8 cellular contexts compared by ENCODE assay signal in the genomic region with DNA sequence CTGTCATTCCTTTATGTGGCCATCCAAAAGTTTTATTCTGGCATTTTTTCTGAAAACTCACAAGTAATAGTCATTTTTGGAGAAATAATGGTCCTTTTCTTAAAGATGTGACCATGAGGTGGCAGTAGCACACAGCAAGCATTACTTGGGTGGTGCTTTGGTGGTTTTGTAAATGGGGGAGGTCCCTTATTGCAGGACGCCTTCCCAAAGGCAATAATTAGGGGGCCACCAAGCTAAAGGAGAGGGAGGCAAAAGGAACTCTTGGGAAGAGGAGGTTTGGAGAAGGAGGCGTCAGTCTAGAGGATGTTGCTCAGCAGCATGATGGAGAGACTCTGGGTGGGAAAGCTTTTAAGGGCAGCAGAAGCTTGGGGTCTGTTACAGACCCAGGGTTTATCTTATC.
DNase-seq lines count a peak whose midpoint lies in the region; ATAC-seq and TF ChIP-seq lines count a peak whose summit lies in the region.

No MANE protein-coding gene starts in this region.

- no peaks in the 10 kb centered on the region for H3K9me3 Mint-ChIP-seq in activated CD4-positive, alpha-beta T cell treated with anti-CD3 and anti-CD28 coated beads for 36 hours (ENCODE audit: low read depth)
- H3K9me3 Mint-ChIP-seq in CD4-positive, alpha-beta T cell = peaks cover 2% of the 10 kb centered on the region
- H3K9me3 Mint-ChIP-seq in naive thymus-derived CD8-positive, alpha-beta T cell = peaks cover 0 to 4% (median 0%) of the 10 kb centered on the region in 9 donors

- no peaks in the 10 kb centered on the region for H3K4me1 Mint-ChIP-seq in activated CD4-positive, alpha-beta T cell treated with anti-CD3 and anti-CD28 coated beads for 36 hours
- H3K4me1 Mint-ChIP-seq in CD4-positive, alpha-beta T cell (ENCODE audit: low read depth) = no peaks in the 10 kb centered on the region
- H3K4me1 Mint-ChIP-seq in naive thymus-derived CD8-positive, alpha-beta T cell = no peaks in the 10 kb centered on the region

- no peak overlapping the region for H3K27ac ChIP-seq in WERI-Rb-1
- no peak overlapping the region for H3K27ac ChIP-seq in CD4-positive, alpha-beta T cell (ENCODE audit: low read depth, low read length)

- no peak overlapping the region for H3K4me3 ChIP-seq in WERI-Rb-1 (ENCODE audit: low read depth, low read length)

- H3K9me3 ChIP-seq in WERI-Rb-1 (ENCODE audit: severe bottlenecking) = no peaks in the 10 kb centered on the region
- no peaks in the 10 kb centered on the region for H3K9me3 ChIP-seq in CD4-positive, alpha-beta T cell (ENCODE audit: control insufficient read depth, low read length)

- POLR2A ChIA-PET in activated CD4-positive, alpha-beta T cell treated with anti-CD3 and anti-CD28 coated beads for 36 hours (lab: Charles Lee) = no interaction called here
- POLR2A ChIA-PET in CD4-positive, alpha-beta T cell (lab: Charles Lee) = no interaction called here
- POLR2A ChIA-PET in naive thymus-derived CD8-positive, alpha-beta T cell (lab: Charles Lee) = no interaction called here

- H3K27ac Mint-ChIP-seq in activated CD4-positive, alpha-beta T cell treated with anti-CD3 and anti-CD28 coated beads for 36 hours = no peak overlapping the region
- no peak overlapping the region for H3K27ac Mint-ChIP-seq in CD4-positive, alpha-beta T cell
- H3K27ac Mint-ChIP-seq in naive thymus-derived CD8-positive, alpha-beta T cell = no peak overlapping the region

- intact Hi-C loops in activated CD4-positive, alpha-beta T cell treated with anti-CD3 and anti-CD28 coated beads for 36 hours (cut with DNase I, micrococcal nuclease) = loop anchor here (5.0 kb wide), 1 partner anchor 1142 kb away; no protein-coding TSS in a partner anchor
- intact Hi-C loops in CD4-positive, alpha-beta T cell (cut with DNase I, micrococcal nuclease) = no loop called here

- H3K27me3 Mint-ChIP-seq in activated CD4-positive, alpha-beta T cell treated with anti-CD3 and anti-CD28 coated beads for 36 hours = no peaks in the 10 kb centered on the region
- H3K27me3 Mint-ChIP-seq in CD4-positive, alpha-beta T cell = no peaks in the 10 kb centered on the region
- H3K27me3 Mint-ChIP-seq in naive thymus-derived CD8-positive, alpha-beta T cell = no peaks in the 10 kb centered on the region

- CTCF ChIA-PET in activated CD4-positive, alpha-beta T cell treated with anti-CD3 and anti-CD28 coated beads for 36 hours (lab: Charles Lee) = no interaction called here
- CTCF ChIA-PET in CD4-positive, alpha-beta T cell (lab: Charles Lee) = no interaction called here

- H3K27me3 ChIP-seq in WERI-Rb-1 (ENCODE audit: insufficient read depth, low read depth, severe bottlenecking) = no peaks in the 10 kb centered on the region
- no peaks in the 10 kb centered on the region for H3K27me3 ChIP-seq in CD4-positive, alpha-beta T cell (ENCODE audit: control insufficient read depth, insufficient read depth, low read length)

- DNase-seq in Daoy (ENCODE audit: low read depth) = peak; percentile 11
- peak; percentile 8 for DNase-seq in HT-29 (ENCODE audit: low spot score)
- no peak for DNase-seq in WERI-Rb-1
- DNase-seq in left kidney (ENCODE audit: low read depth, low spot score) = peak; percentile 17
- no peak for DNase-seq in activated CD4-positive, alpha-beta T cell treated with anti-CD3 and anti-CD28 coated beads for 36 hours
- no peak for DNase-seq in CD4-positive, alpha-beta T cell
- no peak for DNase-seq in NCI-H2107 (lab: John Stamatoyannopoulos, UW)
- no peak for DNase-seq in naive thymus-derived CD8-positive, alpha-beta T cell

- TF ChIP-seq CTCF in WERI-Rb-1 (IDR thresholded peaks at IDR 0.05; ENCODE audit: low read depth, low read length) = peak; percentile 46
- no peak for TF ChIP-seq CTCF in CD4-positive, alpha-beta T cell (IDR thresholded peaks at IDR 0.05)

- no peak for ATAC-seq in activated CD4-positive, alpha-beta T cell treated with anti-CD3 and anti-CD28 coated beads for 36 hours
- no peak for ATAC-seq in CD4-positive, alpha-beta T cell (ENCODE audit: poor library complexity)
- no peak for ATAC-seq in naive thymus-derived CD8-positive, alpha-beta T cell

- H3K4me3 Mint-ChIP-seq in activated CD4-positive, alpha-beta T cell treated with anti-CD3 and anti-CD28 coated beads for 36 hours = no peak overlapping the region
- no peak overlapping the region for H3K4me3 Mint-ChIP-seq in CD4-positive, alpha-beta T cell
- no peak overlapping the region for H3K4me3 Mint-ChIP-seq in naive thymus-derived CD8-positive, alpha-beta T cell

- H3K36me3 ChIP-seq in WERI-Rb-1 = no peaks in the 10 kb centered on the region

- no peaks in the 10 kb centered on the region for H3K36me3 Mint-ChIP-seq in activated CD4-positive, alpha-beta T cell treated with anti-CD3 and anti-CD28 coated beads for 36 hours (ENCODE audit: low read depth)
- no peaks in the 10 kb centered on the region for H3K36me3 Mint-ChIP-seq in CD4-positive, alpha-beta T cell (ENCODE audit: low read depth)
- no peaks in the 10 kb centered on the region for H3K36me3 Mint-ChIP-seq in naive thymus-derived CD8-positive, alpha-beta T cell

Comparison
In these comparisons a context has a peak if more than half of its experiments do, and no peak if none do; other contexts are left out.
1. DNase-seq: peak in Daoy (single experiment), HT-29 (single experiment) and left kidney (single experiment); none in WERI-Rb-1 (single experiment), activated CD4-positive, alpha-beta T cell treated with anti-CD3 and anti-CD28 coated beads for 36 hours (single experiment), CD4-positive, alpha-beta T cell (0 of 10), NCI-H2107 (single experiment) and naive thymus-derived CD8-positive, alpha-beta T cell (0 of 10).
2. intact Hi-C loops: an anchor here in activated CD4-positive, alpha-beta T cell treated with anti-CD3 and anti-CD28 coated beads for 36 hours (5.0 kb wide); none called in CD4-positive, alpha-beta T cell.